Comparison of ENCODE assay signal across 10 cellular contexts in genomic region chr14:68734231-68734732, GRCh38. TPM values are rescaled to one million over a fixed set of nuclear protein-coding genes. Genes with fewer than 3 reads are reported as not detected.
DNase-seq lines count a peak whose midpoint lies in the region; ATAC-seq, FAIRE-seq and TF ChIP-seq lines count a peak whose summit lies in the region.
"Had no signal": no experiment of that assay in that cellular context is flagged by ENCODE, and none has a peak within 500 bp of the region (broad histone marks: within the 10 kb centered on the region; RNA-seq: fewer than 3 reads in every experiment).

No MANE protein-coding gene starts in this region.

- H3K4me1 ChIP-seq in left ventricle myocardium inferior (peaks cover 60% of the 10 kb centered on the region), RWPE2 (ENCODE audit: insufficient read depth, poor library complexity, severe bottlenecking) (peaks cover 3% of the 10 kb centered on the region)

- ATAC-seq in left ventricle myocardium superior (no peak), RWPE2 (ENCODE audit: low read depth) (peak; percentile 45; the same call in 2 of the 3 replicates)

- H3K4me3 ChIP-seq in left ventricle myocardium inferior: no peak overlapping the region
- no peak overlapping the region for H3K4me3 ChIP-seq in RWPE2 (ENCODE audit: severe bottlenecking)
- no peak overlapping the region for H3K4me3 ChIP-seq in bronchial epithelial cell (ENCODE audit: low read depth, low read length)
- H3K4me3 ChIP-seq: lung, SK-N-MC had no signal

- DNase-seq in left ventricle myocardium inferior: no peak
- DNase-seq in left ventricle myocardium superior: no peak
- no peak for DNase-seq in RWPE2 (ENCODE audit: low spot score)
- peak; percentile 37 for DNase-seq in bronchial epithelial cell (ENCODE audit: low read depth)
- DNase-seq in stimulated activated CD8-positive, alpha-beta memory T cell treated with anti-CD3 and anti-CD28 coated beads, Interleukin-4, amount 100 ng/mL, for 1 hour (ENCODE audit: low read depth in 2 of 2, low spot score in 1 of 2): peak; percentile 23 to 34
- DNase-seq in ureter (ENCODE audit: low spot score): no peak
- no peak for DNase-seq in NCI-H2107 (lab: John Stamatoyannopoulos, UW)
- DNase-seq in posterior cingulate gyrus: no peak

- intact Hi-C loops in left ventricle myocardium inferior (cut with micrococcal nuclease): no loop called here
- intact Hi-C loops in left ventricle myocardium superior (cut with micrococcal nuclease): no loop called here
- intact Hi-C loops in posterior cingulate gyrus (cut with DNase I): loop anchor here (5.0 kb wide), 1 partner anchor 48 kb away; no protein-coding TSS in a partner anchor

- no peak for FAIRE-seq in bronchial epithelial cell (lab: Jason Lieb, UNC)

- no peaks in the 10 kb centered on the region for H3K36me3 ChIP-seq in left ventricle myocardium inferior
- H3K36me3 ChIP-seq in RWPE2 (ENCODE audit: low read depth): no peaks in the 10 kb centered on the region
- H3K36me3 ChIP-seq in bronchial epithelial cell (ENCODE audit: control insufficient read depth, insufficient read depth, low read length): no peaks in the 10 kb centered on the region

- no peaks in the 10 kb centered on the region for H3K27me3 ChIP-seq in left ventricle myocardium inferior (ENCODE audit: low read depth)
- no peaks in the 10 kb centered on the region for H3K27me3 ChIP-seq in RWPE2 (ENCODE audit: insufficient read depth, poor library complexity, severe bottlenecking)
- H3K27me3 ChIP-seq in bronchial epithelial cell (ENCODE audit: control insufficient read depth, insufficient read depth, low read length): no peaks in the 10 kb centered on the region

- peak overlapping the region; percentile 11 for H3K27ac ChIP-seq in left ventricle myocardium inferior (replicated peaks)
- H3K27ac ChIP-seq in RWPE2 (ENCODE audit: poor library complexity, severe bottlenecking): peak overlapping the region; percentile 20
- H3K27ac ChIP-seq: SK-N-MC had no signal

- no peak for TF ChIP-seq CTCF in left ventricle myocardium inferior (IDR thresholded peaks at IDR 0.05; ENCODE audit: borderline replicate concordance)
- TF ChIP-seq CTCF in RWPE2 (IDR thresholded peaks at IDR 0.05; ENCODE audit: poor library complexity, severe bottlenecking): no peak
- no peak for TF ChIP-seq CTCF in bronchial epithelial cell (IDR thresholded peaks at IDR 0.05; ENCODE audit: insufficient read depth, low read length, severe bottlenecking)

- H3K9me3 ChIP-seq in left ventricle myocardium inferior (replicated peaks): no peaks in the 10 kb centered on the region
- H3K9me3 ChIP-seq in RWPE2 (ENCODE audit: severe bottlenecking): no peaks in the 10 kb centered on the region

RNA-seq across cellular contexts. Expression of gene ZFP36L1, which starts 58.6 kb away (rescaled TPM):
- total RNA-seq in left ventricle myocardium inferior (48.0 TPM), left ventricle myocardium superior (49.2 TPM), bronchial epithelial cell (12.7 and 15.5 TPM in 2 replicates), ureter (393 TPM)

Comparison
In these comparisons a context has a peak if more than half of its experiments do, and no peak if none do; other contexts are left out.
1. DNase-seq: peak in bronchial epithelial cell (single experiment) and stimulated activated CD8-positive, alpha-beta memory T cell treated with anti-CD3 and anti-CD28 coated beads, Interleukin-4, amount 100 ng/mL, for 1 hour (2 of 2); none in left ventricle myocardium inferior (single experiment), left ventricle myocardium superior (single experiment), RWPE2 (single experiment), ureter (single experiment), NCI-H2107 (single experiment) and posterior cingulate gyrus (0 of 10).